Comparison of ENCODE assay signal across 8 cellular contexts in the genomic region with DNA sequence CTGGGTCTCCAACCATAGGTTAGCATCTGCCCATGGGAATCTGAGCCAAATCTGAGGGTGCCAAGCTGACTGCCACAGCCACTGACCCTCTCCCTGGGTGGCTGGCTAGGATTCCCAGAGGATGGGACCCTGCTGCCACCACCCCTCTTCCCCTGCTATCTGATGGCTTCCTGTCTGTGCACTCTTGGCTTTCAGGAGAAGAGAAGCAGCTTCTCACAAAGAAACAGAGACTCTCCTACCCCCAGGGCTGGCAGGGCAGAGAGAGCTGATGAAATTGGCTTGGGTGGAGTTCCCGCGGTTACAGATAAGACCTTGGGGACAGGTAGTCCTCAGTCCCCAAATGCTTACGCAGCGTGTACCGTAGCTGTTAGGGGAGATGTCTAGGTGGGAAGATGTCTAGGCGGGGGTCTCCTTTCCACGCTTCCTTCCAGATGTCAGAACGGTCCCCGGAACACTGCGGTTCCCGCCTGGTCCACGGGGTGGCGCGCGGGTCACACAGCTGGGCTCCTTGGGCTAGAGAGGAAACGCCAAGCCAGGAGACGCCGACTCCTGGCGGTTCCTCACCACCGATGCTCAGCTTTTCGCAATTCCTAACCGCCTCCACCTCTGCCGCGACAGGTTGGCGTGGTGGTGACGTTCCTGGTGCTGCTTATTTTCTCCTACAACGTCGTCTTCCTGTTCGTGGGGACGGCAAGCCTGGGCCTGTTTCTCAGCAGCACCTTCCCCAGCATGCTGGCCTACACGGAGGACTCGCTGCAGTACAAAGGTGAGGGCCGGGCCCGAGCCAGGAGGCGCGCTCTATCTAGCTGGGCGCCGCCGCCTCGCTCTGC. TPM values are rescaled to one million over a fixed set of nuclear protein-coding genes. Genes with fewer than 3 reads are reported as not detected.
A peak's percentile ranks its signal among the peaks of the same experiment; 100 is the strongest.
DNase-seq lines count a peak whose midpoint lies in the region; ATAC-seq, FAIRE-seq and TF ChIP-seq lines count a peak whose summit lies in the region.

No MANE protein-coding gene starts in this region.

- peak overlapping the region; percentile 88 for H3K4me3 Mint-ChIP-seq in activated naive CD4-positive, alpha-beta T cell treated with anti-CD3 and anti-CD28 coated beads for 36 hours

- H3K4me3 ChIP-seq in HEK293 (ENCODE audit: low read depth, low read length) (peak overlapping the region; percentile 12), SJSA1 (no peak overlapping the region)

- H3K4me1 ChIP-seq in HEK293 (ENCODE audit: control insufficient read depth, insufficient read depth, low read length), result no peaks in the 10 kb centered on the region; the same call in 1 of the 2 replicates
- H3K4me1 ChIP-seq in SJSA1 (replicated peaks), result peaks cover 3% of the 10 kb centered on the region; the same call in 1 of the 2 replicates

- intact Hi-C loops in activated naive CD4-positive, alpha-beta T cell treated with anti-CD3 and anti-CD28 coated beads for 36 hours (cut with micrococcal nuclease), result loop anchor here (1.0 to 5.0 kb wide), 6 partner anchors 41 to 386 kb away; a partner anchor contains a TSS

- H3K9me3 ChIP-seq in HEK293 (ENCODE audit: control insufficient read depth, insufficient read depth, low read depth, low read length) (no peaks in the 10 kb centered on the region), SJSA1 (replicated peaks) (no peaks in the 10 kb centered on the region)

- peak; percentile 33 for FAIRE-seq in G401.6 (lab: Jason Lieb, UNC)

- H3K27me3 Mint-ChIP-seq in activated naive CD4-positive, alpha-beta T cell treated with anti-CD3 and anti-CD28 coated beads for 36 hours (ENCODE audit: low read depth), result no peaks in the 10 kb centered on the region

- ATAC-seq in omental fat pad (ENCODE audit: low FRiP score), result peak; percentile 87

- peaks cover 8% of the 10 kb centered on the region for H3K36me3 Mint-ChIP-seq in activated naive CD4-positive, alpha-beta T cell treated with anti-CD3 and anti-CD28 coated beads for 36 hours (ENCODE audit: low read depth)

- peak; percentile 98 for TF ChIP-seq CTCF in HEK293 (tag by site-specific recombination; IDR thresholded peaks at IDR 0.05)
- TF ChIP-seq CTCF in omental fat pad (IDR thresholded peaks at IDR 0.05), result peak in 2 of 3 donors; percentile 93 to 94

- H3K27ac ChIP-seq in HEK293 (ENCODE audit: extremely low read depth, low read depth, low read length), result no peak overlapping the region
- H3K27ac ChIP-seq in SJSA1, result no peak overlapping the region
- peak overlapping the region; percentile 45 for H3K27ac ChIP-seq in temporal lobe (ENCODE audit: low read depth, low read length)

- CTCF ChIA-PET in HEK293 (lab: Yijun Ruan, JAX), result interaction anchor here (0.6 to 9.4 kb wide), 57 partner anchors 9 to 515 kb away, joined by 3 to 414 read pairs (median 4); a partner anchor contains a TSS
- CTCF ChIA-PET in activated naive CD4-positive, alpha-beta T cell treated with anti-CD3 and anti-CD28 coated beads for 36 hours (lab: Charles Lee), result interaction anchor here (0.7 to 9.7 kb wide), 42 partner anchors 9 to 1629 kb away, joined by 3 to 390 read pairs (median 8); a partner anchor contains a TSS

- DNase-seq in MV-4-11 (lab: John Stamatoyannopoulos, UW), result peak; percentile 60
- peak; percentile 71 to 82 for DNase-seq in SJSA1 (ENCODE audit: low read depth in 1 of 2, low spot score in 2 of 2)
- DNase-seq in activated naive CD4-positive, alpha-beta T cell treated with anti-CD3 and anti-CD28 coated beads for 36 hours, result peak; percentile 96
- DNase-seq in globus pallidus (ENCODE audit: low spot score), result peak; percentile 68
- peak; percentile 86 for DNase-seq in omental fat pad (ENCODE audit: low spot score)

- peak overlapping the region; percentile 90 for H3K27ac Mint-ChIP-seq in activated naive CD4-positive, alpha-beta T cell treated with anti-CD3 and anti-CD28 coated beads for 36 hours

- H3K36me3 ChIP-seq in HEK293 (ENCODE audit: control insufficient read depth in 2 of 2, insufficient read depth in 1 of 2, low read length in 2 of 2) (peaks cover 0 to 1% of the 10 kb centered on the region in 2 experiments; a peak in 1 of 3 replicates), SJSA1 (no peaks in the 10 kb centered on the region)

- no peaks in the 10 kb centered on the region; the same call in 1 of the 2 replicates for H3K27me3 ChIP-seq in SJSA1 (replicated peaks)

- H3K4me1 Mint-ChIP-seq in activated naive CD4-positive, alpha-beta T cell treated with anti-CD3 and anti-CD28 coated beads for 36 hours (ENCODE audit: low read depth), result peaks cover 48% of the 10 kb centered on the region

- POLR2A ChIA-PET in HEK293 (lab: Yijun Ruan, JAX), result interaction anchor here (0.8 to 1.8 kb wide), 4 partner anchors 40 to 120 kb away, joined by 3 to 14 read pairs (median 3); a partner anchor contains a TSS

- no peaks in the 10 kb centered on the region for H3K9me3 Mint-ChIP-seq in activated naive CD4-positive, alpha-beta T cell treated with anti-CD3 and anti-CD28 coated beads for 36 hours

TF ChIP-seq in HEK293, 187 proteins besides CTCF, POLR2A, EP300 and RAD21 (continues in another document):
- TF ChIP-seq, protein P1, sequence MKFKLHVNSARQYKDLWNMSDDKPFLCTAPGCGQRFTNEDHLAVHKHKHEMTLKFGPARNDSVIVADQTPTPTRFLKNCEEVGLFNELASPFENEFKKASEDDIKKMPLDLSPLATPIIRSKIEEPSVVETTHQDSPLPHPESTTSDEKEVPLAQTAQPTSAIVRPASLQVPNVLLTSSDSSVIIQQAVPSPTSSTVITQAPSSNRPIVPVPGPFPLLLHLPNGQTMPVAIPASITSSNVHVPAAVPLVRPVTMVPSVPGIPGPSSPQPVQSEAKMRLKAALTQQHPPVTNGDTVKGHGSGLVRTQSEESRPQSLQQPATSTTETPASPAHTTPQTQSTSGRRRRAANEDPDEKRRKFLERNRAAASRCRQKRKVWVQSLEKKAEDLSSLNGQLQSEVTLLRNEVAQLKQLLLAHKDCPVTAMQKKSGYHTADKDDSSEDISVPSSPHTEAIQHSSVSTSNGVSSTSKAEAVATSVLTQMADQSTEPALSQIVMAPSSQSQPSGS (tag by site-specific recombination; IDR thresholded peaks at IDR 0.05; ENCODE audit: low read depth), result no peak
- TF ChIP-seq, protein P2, sequence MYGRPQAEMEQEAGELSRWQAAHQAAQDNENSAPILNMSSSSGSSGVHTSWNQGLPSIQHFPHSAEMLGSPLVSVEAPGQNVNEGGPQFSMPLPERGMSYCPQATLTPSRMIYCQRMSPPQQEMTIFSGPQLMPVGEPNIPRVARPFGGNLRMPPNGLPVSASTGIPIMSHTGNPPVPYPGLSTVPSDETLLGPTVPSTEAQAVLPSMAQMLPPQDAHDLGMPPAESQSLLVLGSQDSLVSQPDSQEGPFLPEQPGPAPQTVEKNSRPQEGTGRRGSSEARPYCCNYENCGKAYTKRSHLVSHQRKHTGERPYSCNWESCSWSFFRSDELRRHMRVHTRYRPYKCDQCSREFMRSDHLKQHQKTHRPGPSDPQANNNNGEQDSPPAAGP (tag by site-specific recombination; IDR thresholded peaks at IDR 0.05), result 0 out of 2 replicates have a peak, but pooled peaks have one; percentile 39
- 0 out of 2 replicates have a peak, but pooled peaks have one; percentile 36 for TF ChIP-seq ZNF24 (tag by site-specific recombination; IDR thresholded peaks at IDR 0.05)
- no peak; the same call in 1 of the 2 replicates for TF ChIP-seq REPIN1 (tag by site-specific recombination; IDR thresholded peaks at IDR 0.05; ENCODE audit: low read depth)
- no peak for TF ChIP-seq ZNF366 (tag by site-specific recombination; conservative IDR thresholded peaks at IDR 0.05)
- no peak for TF ChIP-seq GLI4 (tag by site-specific recombination; IDR thresholded peaks at IDR 0.05)
- TF ChIP-seq ZNF394 (tag by site-specific recombination; IDR thresholded peaks at IDR 0.05; ENCODE audit: borderline replicate concordance), result peak; percentile 67; the same call in 1 of the 2 replicates
- TF ChIP-seq ZNF175 (tag by site-specific recombination; IDR thresholded peaks at IDR 0.05), result no peak
- TF ChIP-seq ZEB2 (tag by site-specific recombination; IDR thresholded peaks at IDR 0.05), result peak; percentile 52; the same call in 1 of the 2 replicates
- TF ChIP-seq ZNF501 (tag by site-specific recombination; IDR thresholded peaks at IDR 0.05), result peak; percentile 82
- TF ChIP-seq GLIS1 (tag by site-specific recombination; IDR thresholded peaks at IDR 0.05), result peak; percentile 58
- TF ChIP-seq, protein P3, sequence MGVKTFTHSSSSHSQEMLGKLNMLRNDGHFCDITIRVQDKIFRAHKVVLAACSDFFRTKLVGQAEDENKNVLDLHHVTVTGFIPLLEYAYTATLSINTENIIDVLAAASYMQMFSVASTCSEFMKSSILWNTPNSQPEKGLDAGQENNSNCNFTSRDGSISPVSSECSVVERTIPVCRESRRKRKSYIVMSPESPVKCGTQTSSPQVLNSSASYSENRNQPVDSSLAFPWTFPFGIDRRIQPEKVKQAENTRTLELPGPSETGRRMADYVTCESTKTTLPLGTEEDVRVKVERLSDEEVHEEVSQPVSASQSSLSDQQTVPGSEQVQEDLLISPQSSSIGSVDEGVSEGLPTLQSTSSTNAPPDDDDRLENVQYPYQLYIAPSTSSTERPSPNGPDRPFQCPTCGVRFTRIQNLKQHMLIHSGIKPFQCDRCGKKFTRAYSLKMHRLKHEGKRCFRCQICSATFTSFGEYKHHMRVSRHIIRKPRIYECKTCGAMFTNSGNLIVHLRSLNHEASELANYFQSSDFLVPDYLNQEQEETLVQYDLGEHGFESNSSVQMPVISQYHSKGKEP (tag by site-specific recombination; IDR thresholded peaks at IDR 0.05), result no peak
- TF ChIP-seq ZNF530 (tag by site-specific recombination; IDR thresholded peaks at IDR 0.05; ENCODE audit: low read depth), result no peak
- TF ChIP-seq, protein P4, sequence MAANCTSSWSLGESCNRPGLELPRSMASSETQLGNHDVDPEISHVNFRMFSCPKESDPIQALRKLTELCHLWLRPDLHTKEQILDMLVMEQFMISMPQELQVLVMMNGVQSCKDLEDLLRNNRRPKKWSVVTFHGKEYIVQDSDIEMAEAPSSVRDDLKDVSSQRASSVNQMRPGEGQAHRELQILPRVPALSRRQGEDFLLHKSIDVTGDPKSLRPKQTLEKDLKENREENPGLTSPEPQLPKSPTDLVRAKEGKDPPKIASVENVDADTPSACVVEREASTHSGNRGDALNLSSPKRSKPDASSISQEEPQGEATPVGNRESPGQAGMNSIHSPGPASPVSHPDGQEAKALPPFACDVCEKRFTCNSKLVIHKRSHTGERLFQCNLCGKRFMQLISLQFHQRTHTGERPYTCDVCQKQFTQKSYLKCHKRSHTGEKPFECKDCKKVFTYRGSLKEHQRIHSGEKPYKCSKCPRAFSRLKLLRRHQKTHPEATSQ (tag by site-specific recombination; IDR thresholded peaks at IDR 0.05), result no peak
- TF ChIP-seq ZNF670 (tag by site-specific recombination; IDR thresholded peaks at IDR 0.05; ENCODE audit: low read depth), result no peak
- TF ChIP-seq KLF16 (tag by site-specific recombination; IDR thresholded peaks at IDR 0.05), result no peak
- peak; percentile 62 for TF ChIP-seq ZFP37 (tag by site-specific recombination; IDR thresholded peaks at IDR 0.05)

RNA-seq across cellular contexts. Expression of a gene that starts 40.1 kb away (rescaled TPM):
- 11.6 and 18.4 TPM in 2 replicates for total RNA-seq in SJSA1 (2014; rRNA removed; shearing (Covaris generic))
- 10 to 100 TPM; 60.5 to 62.4 TPM for total RNA-seq in activated naive CD4-positive, alpha-beta T cell treated with anti-CD3 and anti-CD28 coated beads for 36 hours
- total RNA-seq in omental fat pad (10 to 100 TPM; 20.7 to 37.5 (median 27.8) TPM), temporal lobe (9.1 TPM)
